Comparison of ENCODE assay signal across 18 cellular contexts in genomic region chr20:4217349-4217761, GRCh38. TPM values are rescaled to one million over a fixed set of nuclear protein-coding genes. Genes with fewer than 3 reads are reported as not detected.
DNase-seq lines count a peak whose midpoint lies in the region; ATAC-seq and TF ChIP-seq lines count a peak whose summit lies in the region.
"Had no signal": no experiment of that assay in that cellular context is flagged by ENCODE, and none has a peak within 500 bp of the region (broad histone marks: within the 10 kb centered on the region; RNA-seq: fewer than 3 reads in every experiment).

No MANE protein-coding gene starts in this region.

- H3K4me3 ChIP-seq in AG10803 (ENCODE audit: low read length): no peak overlapping the region
- H3K4me3 ChIP-seq: coronary artery had no signal

- no peak for TF ChIP-seq CTCF in AG10803 (conservative IDR thresholded peaks at IDR 0.05; ENCODE audit: low read length)

- peak; percentile 67 for DNase-seq in AG10803 (ENCODE audit: low read depth)
- DNase-seq in HuH-7 (ENCODE audit: low spot score): peak; percentile 84
- DNase-seq in ecto neural progenitor cell (ENCODE audit: low spot score): peak; percentile 61
- DNase-seq in mucosa of gallbladder (ENCODE audit: low spot score): peak; percentile 59
- DNase-seq: activated CD4-positive, alpha-beta T cell treated with anti-CD3 and anti-CD28 coated beads for 4 hours; activated T-cell treated with anti-CD3 and anti-CD28 coated beads, Interleukin-2, amount 50 U/mL, for 48 hours; amniotic stem cell; DND-41; MM.1S; stimulated activated CD4-positive, alpha-beta T cell treated with anti-CD3 and anti-CD28 coated beads, Interleukin-4, amount 100 ng/mL, for 24 hours; SW 1271 had no signal

- ATAC-seq in HG03457 (IDR thresholded peaks at IDR 0.05; ENCODE audit: unreplicated experiment) (no peak), HG02678 (IDR thresholded peaks at IDR 0.05; ENCODE audit: unreplicated experiment) (no peak), HG03442 (IDR thresholded peaks at IDR 0.05; ENCODE audit: unreplicated experiment) (no peak), HG03139 (IDR thresholded peaks at IDR 0.05; ENCODE audit: unreplicated experiment) (no peak)
- ATAC-seq: stimulated activated effector memory CD8-positive, alpha-beta T cell treated with anti-CD3 and anti-CD28 coated beads, Interleukin-12 subunit alpha, Interleukin-12 subunit beta, amount 100 ng/mL, for 72 hours had no signal

RNA-seq across cellular contexts. Expression of gene ADRA1D, which starts 31.7 kb away (rescaled TPM):
- 0.60 TPM for total RNA-seq in mucosa of gallbladder
- total RNA-seq: B cell had no signal
